1 cellular context compared by ENCODE assay signal in the genomic region with DNA sequence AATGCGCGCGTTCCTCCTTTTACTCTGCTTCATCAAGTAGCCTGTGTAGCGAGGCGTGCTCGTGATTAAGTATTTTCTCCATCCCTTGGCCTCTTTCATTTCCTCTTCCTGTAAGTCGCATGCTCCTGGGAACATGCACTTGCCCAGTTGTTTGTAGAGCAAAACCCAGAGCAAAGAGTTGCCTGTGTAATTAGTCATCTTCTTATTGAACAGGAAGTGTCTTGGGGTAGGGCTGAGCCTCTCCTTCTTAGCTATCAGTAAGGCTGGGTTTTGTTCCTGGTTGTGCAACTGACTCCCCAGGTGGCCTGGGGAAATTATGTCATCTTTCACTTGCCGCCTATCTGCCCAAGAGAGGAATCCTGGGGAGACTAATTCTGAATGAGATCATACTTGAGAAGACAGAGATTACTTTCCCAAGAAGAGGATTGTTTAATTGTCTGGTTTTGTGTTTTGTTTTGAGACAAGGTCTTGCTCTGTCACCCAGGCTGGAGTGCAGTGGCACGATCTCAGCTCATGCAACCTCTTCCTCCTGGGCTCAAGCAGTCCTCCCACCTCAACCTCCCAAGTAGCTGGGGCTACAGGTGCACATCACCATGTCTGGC.
TF ChIP-seq lines count a peak whose summit lies in the region.

No MANE protein-coding gene starts in this region.

TF ChIP-seq in K562, 482 proteins besides CTCF, POLR2A, EP300 and RAD21 (continues in another document):
- TF ChIP-seq, protein P1, sequence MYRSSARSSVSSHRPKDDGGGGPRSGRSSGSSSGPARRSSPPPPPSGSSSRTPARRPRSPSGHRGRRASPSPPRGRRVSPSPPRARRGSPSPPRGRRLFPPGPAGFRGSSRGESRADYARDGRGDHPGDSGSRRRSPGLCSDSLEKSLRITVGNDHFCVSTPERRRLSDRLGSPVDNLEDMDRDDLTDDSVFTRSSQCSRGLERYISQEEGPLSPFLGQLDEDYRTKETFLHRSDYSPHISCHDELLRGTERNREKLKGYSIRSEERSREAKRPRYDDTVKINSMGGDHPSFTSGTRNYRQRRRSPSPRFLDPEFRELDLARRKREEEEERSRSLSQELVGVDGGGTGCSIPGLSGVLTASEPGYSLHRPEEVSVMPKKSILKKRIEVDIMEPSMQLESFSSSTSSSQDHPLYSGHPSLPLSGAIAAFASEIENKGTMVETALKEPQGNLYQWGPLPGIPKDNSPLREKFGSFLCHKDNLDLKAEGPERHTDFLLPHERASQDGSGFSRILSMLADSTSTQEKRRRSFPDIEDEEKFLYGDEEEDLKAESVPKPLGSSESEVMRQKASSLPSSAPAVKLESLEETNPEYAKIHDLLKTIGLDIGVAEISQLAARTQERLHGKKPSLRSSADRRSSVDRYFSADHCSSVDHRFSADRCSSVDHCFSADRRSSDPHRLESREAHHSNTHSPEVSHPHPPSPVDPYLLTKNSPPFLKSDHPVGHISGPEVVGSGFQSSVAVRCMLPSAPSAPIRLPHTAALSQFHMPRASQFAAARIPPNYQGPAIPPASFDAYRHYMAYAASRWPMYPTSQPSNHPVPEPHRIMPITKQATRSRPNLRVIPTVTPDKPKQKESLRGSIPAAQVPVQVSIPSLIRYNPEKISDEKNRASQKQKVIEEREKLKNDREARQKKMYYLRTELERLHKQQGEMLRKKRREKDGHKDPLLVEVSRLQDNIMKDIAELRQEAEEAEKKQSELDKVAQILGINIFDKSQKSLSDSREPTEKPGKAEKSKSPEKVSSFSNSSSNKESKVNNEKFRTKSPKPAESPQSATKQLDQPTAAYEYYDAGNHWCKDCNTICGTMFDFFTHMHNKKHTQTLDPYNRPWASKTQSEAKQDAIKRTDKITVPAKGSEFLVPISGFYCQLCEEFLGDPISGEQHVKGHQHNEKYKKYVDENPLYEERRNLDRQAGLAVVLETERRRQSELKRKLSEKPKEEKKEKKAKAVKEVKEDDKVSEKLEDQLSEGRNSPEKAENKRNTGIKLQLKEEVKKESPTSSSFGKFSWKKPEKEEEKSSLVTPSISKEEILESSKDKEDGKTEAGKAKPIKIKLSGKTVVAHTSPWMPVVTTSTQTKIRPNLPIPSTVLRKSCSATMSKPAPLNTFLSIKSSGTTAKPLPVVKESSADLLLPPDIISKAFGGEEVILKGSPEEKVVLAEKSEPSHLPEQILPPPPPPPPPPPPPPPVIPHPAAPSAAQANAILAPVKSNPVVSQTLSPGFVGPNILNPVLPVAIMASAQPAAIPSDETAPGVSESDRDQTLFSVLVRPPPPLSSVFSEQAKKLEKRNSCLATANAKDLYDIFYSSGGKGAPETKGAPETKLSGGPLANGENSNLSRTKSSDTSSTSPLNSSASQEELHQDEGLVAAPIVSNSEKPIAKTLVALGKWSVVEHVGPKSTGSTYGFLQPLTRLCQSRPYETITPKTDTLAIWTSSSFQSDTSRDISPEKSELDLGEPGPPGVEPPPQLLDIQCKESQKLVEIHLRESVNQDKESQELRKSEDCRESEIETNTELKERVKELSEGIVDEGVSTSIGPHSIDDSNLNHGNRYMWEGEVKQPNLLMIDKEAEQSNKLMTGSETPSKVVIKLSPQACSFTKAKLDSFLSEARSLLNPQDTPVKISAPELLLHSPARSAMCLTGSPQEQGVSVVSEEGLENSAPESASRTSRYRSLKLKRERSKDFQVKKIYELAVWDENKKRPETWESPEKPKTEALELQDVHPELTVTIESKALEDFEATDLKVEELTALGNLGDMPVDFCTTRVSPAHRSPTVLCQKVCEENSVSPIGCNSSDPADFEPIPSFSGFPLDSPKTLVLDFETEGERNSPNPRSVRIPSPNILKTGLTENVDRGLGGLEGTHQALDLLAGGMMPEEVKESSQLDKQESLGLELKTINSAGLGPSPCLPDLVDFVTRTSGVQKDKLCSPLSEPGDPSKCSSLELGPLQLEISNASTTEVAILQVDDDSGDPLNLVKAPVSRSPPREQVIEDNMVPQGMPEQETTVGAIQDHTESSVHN (IDR thresholded peaks at IDR 0.05; ENCODE audit: borderline replicate concordance in 1 of 2, low read depth in 1 of 2), result peak in 1 of 2 experiments; percentile 59; a peak in 2 of 4 replicates
- TF ChIP-seq WHSC1 (IDR thresholded peaks at IDR 0.05; ENCODE audit: low read length), result no peak
- TF ChIP-seq, protein P2, sequence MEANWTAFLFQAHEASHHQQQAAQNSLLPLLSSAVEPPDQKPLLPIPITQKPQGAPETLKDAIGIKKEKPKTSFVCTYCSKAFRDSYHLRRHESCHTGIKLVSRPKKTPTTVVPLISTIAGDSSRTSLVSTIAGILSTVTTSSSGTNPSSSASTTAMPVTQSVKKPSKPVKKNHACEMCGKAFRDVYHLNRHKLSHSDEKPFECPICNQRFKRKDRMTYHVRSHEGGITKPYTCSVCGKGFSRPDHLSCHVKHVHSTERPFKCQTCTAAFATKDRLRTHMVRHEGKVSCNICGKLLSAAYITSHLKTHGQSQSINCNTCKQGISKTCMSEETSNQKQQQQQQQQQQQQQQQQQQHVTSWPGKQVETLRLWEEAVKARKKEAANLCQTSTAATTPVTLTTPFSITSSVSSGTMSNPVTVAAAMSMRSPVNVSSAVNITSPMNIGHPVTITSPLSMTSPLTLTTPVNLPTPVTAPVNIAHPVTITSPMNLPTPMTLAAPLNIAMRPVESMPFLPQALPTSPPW (CRISPR knock-in tag; IDR thresholded peaks at IDR 0.05), result no peak; the same call in 1 of the 2 replicates
- TF ChIP-seq ZNF780A (CRISPR knock-in tag; IDR thresholded peaks at IDR 0.05), result no peak
- TF ChIP-seq GABPB1 (CRISPR knock-in tag; IDR thresholded peaks at IDR 0.05), result peak; percentile 65
- TF ChIP-seq HDAC1 (IDR thresholded peaks at IDR 0.05), result peak in 1 of 2 experiments; percentile 34; a peak in 1 of 4 replicates
- TF ChIP-seq ZNF586 (CRISPR knock-in tag; conservative IDR thresholded peaks at IDR 0.05), result no peak
- no peak for TF ChIP-seq PTBP1 (IDR thresholded peaks at IDR 0.05; ENCODE audit: low read depth, low read length)
- no peak for TF ChIP-seq RBBP5 (IDR thresholded peaks at IDR 0.05; ENCODE audit: borderline replicate concordance, insufficient read depth, low read length, poor library complexity, severe bottlenecking)
- peak; percentile 70 for TF ChIP-seq CBFA2T3 (IDR thresholded peaks at IDR 0.05)
- TF ChIP-seq KAT2B (IDR thresholded peaks at IDR 0.05; ENCODE audit: low read depth, low read length), result no peak
- no peak for TF ChIP-seq RBM14 (IDR thresholded peaks at IDR 0.05; ENCODE audit: borderline replicate concordance, insufficient read depth, low read depth, low read length)
- TF ChIP-seq HNRNPK (IDR thresholded peaks at IDR 0.05; ENCODE audit: low read depth, low read length, poor library complexity, severe bottlenecking), result no peak
- TF ChIP-seq, protein P3, sequence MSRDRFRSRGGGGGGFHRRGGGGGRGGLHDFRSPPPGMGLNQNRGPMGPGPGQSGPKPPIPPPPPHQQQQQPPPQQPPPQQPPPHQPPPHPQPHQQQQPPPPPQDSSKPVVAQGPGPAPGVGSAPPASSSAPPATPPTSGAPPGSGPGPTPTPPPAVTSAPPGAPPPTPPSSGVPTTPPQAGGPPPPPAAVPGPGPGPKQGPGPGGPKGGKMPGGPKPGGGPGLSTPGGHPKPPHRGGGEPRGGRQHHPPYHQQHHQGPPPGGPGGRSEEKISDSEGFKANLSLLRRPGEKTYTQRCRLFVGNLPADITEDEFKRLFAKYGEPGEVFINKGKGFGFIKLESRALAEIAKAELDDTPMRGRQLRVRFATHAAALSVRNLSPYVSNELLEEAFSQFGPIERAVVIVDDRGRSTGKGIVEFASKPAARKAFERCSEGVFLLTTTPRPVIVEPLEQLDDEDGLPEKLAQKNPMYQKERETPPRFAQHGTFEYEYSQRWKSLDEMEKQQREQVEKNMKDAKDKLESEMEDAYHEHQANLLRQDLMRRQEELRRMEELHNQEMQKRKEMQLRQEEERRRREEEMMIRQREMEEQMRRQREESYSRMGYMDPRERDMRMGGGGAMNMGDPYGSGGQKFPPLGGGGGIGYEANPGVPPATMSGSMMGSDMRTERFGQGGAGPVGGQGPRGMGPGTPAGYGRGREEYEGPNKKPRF (IDR thresholded peaks at IDR 0.05; ENCODE audit: low read depth, low read length), result no peak
- no peak for TF ChIP-seq ZNF668 (CRISPR knock-in tag; IDR thresholded peaks at IDR 0.05)
- no peak for TF ChIP-seq ZBTB17 (CRISPR knock-in tag; IDR thresholded peaks at IDR 0.05)
- TF ChIP-seq RAD51 (IDR thresholded peaks at IDR 0.05; ENCODE audit: borderline replicate concordance, low read depth), result no peak
- no peak for TF ChIP-seq NFIX (CRISPR knock-in tag; IDR thresholded peaks at IDR 0.05; ENCODE audit: low read depth)
- TF ChIP-seq SMAD4 (CRISPR knock-in tag; conservative IDR thresholded peaks at IDR 0.05), result peak; percentile 62; the same call in 1 of the 2 replicates
- peak in 1 of 2 experiments; percentile 76; a peak in 1 of 4 replicates for TF ChIP-seq TBL1XR1 (IDR thresholded peaks at IDR 0.05; ENCODE audit: low read length in 2 of 2)
- TF ChIP-seq, protein P4, sequence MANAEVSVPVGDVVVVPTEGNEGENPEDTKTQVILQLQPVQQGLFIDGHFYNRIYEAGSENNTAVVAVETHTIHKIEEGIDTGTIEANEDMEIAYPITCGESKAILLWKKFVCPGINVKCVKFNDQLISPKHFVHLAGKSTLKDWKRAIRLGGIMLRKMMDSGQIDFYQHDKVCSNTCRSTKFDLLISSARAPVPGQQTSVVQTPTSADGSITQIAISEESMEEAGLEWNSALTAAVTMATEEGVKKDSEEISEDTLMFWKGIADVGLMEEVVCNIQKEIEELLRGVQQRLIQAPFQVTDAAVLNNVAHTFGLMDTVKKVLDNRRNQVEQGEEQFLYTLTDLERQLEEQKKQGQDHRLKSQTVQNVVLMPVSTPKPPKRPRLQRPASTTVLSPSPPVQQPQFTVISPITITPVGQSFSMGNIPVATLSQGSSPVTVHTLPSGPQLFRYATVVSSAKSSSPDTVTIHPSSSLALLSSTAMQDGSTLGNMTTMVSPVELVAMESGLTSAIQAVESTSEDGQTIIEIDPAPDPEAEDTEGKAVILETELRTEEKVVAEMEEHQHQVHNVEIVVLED (CRISPR knock-in tag; IDR thresholded peaks at IDR 0.05), result no peak
- TF ChIP-seq, protein P5, sequence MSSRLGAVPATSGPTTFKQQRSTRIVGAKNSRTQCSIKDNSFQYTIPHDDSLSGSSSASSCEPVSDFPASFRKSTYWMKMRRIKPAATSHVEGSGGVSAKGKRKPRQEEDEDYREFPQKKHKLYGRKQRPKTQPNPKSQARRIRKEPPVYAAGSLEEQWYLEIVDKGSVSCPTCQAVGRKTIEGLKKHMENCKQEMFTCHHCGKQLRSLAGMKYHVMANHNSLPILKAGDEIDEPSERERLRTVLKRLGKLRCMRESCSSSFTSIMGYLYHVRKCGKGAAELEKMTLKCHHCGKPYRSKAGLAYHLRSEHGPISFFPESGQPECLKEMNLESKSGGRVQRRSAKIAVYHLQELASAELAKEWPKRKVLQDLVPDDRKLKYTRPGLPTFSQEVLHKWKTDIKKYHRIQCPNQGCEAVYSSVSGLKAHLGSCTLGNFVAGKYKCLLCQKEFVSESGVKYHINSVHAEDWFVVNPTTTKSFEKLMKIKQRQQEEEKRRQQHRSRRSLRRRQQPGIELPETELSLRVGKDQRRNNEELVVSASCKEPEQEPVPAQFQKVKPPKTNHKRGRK (tag; IDR thresholded peaks at IDR 0.05), result no peak
- peak; percentile 83 for TF ChIP-seq SOX6 (IDR thresholded peaks at IDR 0.05)
- peak; percentile 30; the same call in 1 of the 2 replicates for TF ChIP-seq LCOR (CRISPR knock-in tag; IDR thresholded peaks at IDR 0.05)
- no peak for TF ChIP-seq TARDBP (IDR thresholded peaks at IDR 0.05)
- TF ChIP-seq, protein P6, sequence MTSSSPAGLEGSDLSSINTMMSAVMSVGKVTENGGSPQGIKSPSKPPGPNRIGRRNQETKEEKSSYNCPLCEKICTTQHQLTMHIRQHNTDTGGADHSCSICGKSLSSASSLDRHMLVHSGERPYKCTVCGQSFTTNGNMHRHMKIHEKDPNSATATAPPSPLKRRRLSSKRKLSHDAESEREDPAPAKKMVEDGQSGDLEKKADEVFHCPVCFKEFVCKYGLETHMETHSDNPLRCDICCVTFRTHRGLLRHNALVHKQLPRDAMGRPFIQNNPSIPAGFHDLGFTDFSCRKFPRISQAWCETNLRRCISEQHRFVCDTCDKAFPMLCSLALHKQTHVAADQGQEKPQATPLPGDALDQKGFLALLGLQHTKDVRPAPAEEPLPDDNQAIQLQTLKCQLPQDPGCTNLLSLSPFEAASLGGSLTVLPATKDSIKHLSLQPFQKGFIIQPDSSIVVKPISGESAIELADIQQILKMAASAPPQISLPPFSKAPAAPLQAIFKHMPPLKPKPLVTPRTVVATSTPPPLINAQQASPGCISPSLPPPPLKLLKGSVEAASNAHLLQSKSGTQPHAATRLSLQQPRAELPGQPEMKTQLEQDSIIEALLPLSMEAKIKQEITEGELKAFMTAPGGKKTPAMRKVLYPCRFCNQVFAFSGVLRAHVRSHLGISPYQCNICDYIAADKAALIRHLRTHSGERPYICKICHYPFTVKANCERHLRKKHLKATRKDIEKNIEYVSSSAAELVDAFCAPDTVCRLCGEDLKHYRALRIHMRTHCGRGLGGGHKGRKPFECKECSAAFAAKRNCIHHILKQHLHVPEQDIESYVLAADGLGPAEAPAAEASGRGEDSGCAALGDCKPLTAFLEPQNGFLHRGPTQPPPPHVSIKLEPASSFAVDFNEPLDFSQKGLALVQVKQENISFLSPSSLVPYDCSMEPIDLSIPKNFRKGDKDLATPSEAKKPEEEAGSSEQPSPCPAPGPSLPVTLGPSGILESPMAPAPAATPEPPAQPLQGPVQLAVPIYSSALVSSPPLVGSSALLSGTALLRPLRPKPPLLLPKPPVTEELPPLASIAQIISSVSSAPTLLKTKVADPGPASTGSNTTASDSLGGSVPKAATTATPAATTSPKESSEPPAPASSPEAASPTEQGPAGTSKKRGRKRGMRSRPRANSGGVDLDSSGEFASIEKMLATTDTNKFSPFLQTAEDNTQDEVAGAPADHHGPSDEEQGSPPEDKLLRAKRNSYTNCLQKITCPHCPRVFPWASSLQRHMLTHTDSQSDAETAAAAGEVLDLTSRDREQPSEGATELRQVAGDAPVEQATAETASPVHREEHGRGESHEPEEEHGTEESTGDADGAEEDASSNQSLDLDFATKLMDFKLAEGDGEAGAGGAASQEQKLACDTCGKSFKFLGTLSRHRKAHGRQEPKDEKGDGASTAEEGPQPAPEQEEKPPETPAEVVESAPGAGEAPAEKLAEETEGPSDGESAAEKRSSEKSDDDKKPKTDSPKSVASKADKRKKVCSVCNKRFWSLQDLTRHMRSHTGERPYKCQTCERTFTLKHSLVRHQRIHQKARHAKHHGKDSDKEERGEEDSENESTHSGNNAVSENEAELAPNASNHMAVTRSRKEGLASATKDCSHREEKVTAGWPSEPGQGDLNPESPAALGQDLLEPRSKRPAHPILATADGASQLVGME (CRISPR knock-in tag; IDR thresholded peaks at IDR 0.05), result no peak
- TF ChIP-seq GTF2F1 (IDR thresholded peaks at IDR 0.05; ENCODE audit: low read depth, low read length), result no peak
- TF ChIP-seq SP1 (CRISPR knock-in tag; IDR thresholded peaks at IDR 0.05), result no peak
- peak; percentile 84 for TF ChIP-seq FOSL1 (tag; conservative IDR thresholded peaks at IDR 0.05)
- TF ChIP-seq SMARCB1 (IDR thresholded peaks at IDR 0.05; ENCODE audit: insufficient read length, low read depth), result no peak
- no peak for TF ChIP-seq MYNN (IDR thresholded peaks at IDR 0.05)
- no peak for TF ChIP-seq MYNN (CRISPR knock-in tag; IDR thresholded peaks at IDR 0.05)
- TF ChIP-seq ZNF239 (CRISPR knock-in tag; IDR thresholded peaks at IDR 0.05), result no peak
- no peak for TF ChIP-seq BCL6 (CRISPR knock-in tag; IDR thresholded peaks at IDR 0.05)
- TF ChIP-seq, protein P7, sequence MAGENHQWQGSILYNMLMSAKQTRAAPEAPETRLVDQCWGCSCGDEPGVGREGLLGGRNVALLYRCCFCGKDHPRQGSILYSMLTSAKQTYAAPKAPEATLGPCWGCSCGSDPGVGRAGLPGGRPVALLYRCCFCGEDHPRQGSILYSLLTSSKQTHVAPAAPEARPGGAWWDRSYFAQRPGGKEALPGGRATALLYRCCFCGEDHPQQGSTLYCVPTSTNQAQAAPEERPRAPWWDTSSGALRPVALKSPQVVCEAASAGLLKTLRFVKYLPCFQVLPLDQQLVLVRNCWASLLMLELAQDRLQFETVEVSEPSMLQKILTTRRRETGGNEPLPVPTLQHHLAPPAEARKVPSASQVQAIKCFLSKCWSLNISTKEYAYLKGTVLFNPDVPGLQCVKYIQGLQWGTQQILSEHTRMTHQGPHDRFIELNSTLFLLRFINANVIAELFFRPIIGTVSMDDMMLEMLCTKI (IDR thresholded peaks at IDR 0.05; ENCODE audit: partially characterized antibody), result no peak
